ENCODE assay signal across 1 cellular context in the genomic region with DNA sequence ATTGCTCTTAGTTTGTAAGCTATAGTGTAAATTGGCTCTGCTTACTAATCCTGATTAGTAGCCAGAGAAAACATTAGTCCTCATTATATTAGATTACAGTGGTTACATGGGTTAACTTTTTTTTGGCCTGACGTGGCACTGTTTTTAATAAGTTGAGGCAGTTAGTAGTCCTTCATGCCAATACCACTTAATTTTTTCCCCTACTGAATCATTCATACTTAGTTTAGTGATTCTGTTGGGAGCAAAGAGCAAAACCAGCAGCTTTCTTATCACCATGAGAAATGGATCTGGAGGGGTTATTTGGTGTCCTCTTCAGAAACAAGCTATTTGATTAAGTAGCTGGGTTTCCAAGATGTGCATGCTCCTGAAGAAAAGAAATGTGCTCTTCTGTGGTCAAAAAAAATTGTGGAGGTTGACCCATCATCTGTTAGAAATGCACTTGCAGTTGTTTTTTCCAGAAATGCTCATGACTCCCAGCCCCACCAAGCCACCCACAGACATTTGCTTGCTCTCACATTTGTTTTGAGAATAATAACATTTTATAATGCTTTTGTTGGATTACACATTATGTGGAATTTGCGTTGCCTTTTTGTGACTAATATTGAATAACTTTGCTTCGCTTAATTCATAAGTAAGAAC.
TF ChIP-seq lines count a peak whose summit lies in the region.

No MANE protein-coding gene starts in this region.

TF ChIP-seq in SK-N-SH, 30 proteins besides CTCF, POLR2A, EP300 and RAD21 (continued from another document):
- TF ChIP-seq, protein P1, sequence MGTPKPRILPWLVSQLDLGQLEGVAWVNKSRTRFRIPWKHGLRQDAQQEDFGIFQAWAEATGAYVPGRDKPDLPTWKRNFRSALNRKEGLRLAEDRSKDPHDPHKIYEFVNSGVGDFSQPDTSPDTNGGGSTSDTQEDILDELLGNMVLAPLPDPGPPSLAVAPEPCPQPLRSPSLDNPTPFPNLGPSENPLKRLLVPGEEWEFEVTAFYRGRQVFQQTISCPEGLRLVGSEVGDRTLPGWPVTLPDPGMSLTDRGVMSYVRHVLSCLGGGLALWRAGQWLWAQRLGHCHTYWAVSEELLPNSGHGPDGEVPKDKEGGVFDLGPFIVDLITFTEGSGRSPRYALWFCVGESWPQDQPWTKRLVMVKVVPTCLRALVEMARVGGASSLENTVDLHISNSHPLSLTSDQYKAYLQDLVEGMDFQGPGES (IDR thresholded peaks at IDR 0.05; ENCODE audit: low read depth, low read length): no peak
- TF ChIP-seq NFIC (IDR thresholded peaks at IDR 0.05; ENCODE audit: borderline replicate concordance) (peak; percentile 69; the same call in 1 of the 2 replicates), GABPA (IDR thresholded peaks at IDR 0.05; ENCODE audit: low read depth) (no peak), FOSL2 (IDR thresholded peaks at IDR 0.05; ENCODE audit: borderline replicate concordance, low read depth) (peak; percentile 58; the same call in 1 of the 2 replicates), RXRA (IDR thresholded peaks at IDR 0.05; ENCODE audit: borderline replicate concordance, low read depth) (no peak; the same call in 1 of the 2 replicates), POLR2AphosphoS5 (IDR thresholded peaks at IDR 0.05; ENCODE audit: low read depth, low read length) (no peak), FOXM1 (IDR thresholded peaks at IDR 0.05; ENCODE audit: low read depth) (no peak; the same call in 1 of the 2 replicates), RFX5 (IDR thresholded peaks at IDR 0.05; ENCODE audit: low read length) (no peak), RCOR1 (IDR thresholded peaks at IDR 0.05; ENCODE audit: low read length) (no peak), TEAD4 (IDR thresholded peaks at IDR 0.05; ENCODE audit: borderline replicate concordance, insufficient read depth) (peak; percentile 69; the same call in 1 of the 2 replicates), MEF2A (IDR thresholded peaks at IDR 0.05; ENCODE audit: borderline replicate concordance, low read depth) (no peak), TCF12 (IDR thresholded peaks at IDR 0.05) (peak; percentile 83), GATA2 (CRISPR knock-in tag; IDR thresholded peaks at IDR 0.05) (no peak), NRF1 (IDR thresholded peaks at IDR 0.05; ENCODE audit: low read depth, low read length) (no peak), ELF1 (IDR thresholded peaks at IDR 0.05) (no peak), SMC3 (IDR thresholded peaks at IDR 0.05; ENCODE audit: low read depth, low read length) (no peak), MXI1 (IDR thresholded peaks at IDR 0.05; ENCODE audit: low read depth, low read length) (no peak), JUND (IDR thresholded peaks at IDR 0.05) (peak; percentile 53), YY1 (IDR thresholded peaks at IDR 0.05; ENCODE audit: low read depth) (no peak)
- TF ChIP-seq, protein P2, sequence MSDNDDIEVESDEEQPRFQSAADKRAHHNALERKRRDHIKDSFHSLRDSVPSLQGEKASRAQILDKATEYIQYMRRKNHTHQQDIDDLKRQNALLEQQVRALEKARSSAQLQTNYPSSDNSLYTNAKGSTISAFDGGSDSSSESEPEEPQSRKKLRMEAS (IDR thresholded peaks at IDR 0.05; ENCODE audit: low read depth): 0 out of 2 replicates have a peak, but pooled peaks have one; percentile 67
- TF ChIP-seq, protein P3, sequence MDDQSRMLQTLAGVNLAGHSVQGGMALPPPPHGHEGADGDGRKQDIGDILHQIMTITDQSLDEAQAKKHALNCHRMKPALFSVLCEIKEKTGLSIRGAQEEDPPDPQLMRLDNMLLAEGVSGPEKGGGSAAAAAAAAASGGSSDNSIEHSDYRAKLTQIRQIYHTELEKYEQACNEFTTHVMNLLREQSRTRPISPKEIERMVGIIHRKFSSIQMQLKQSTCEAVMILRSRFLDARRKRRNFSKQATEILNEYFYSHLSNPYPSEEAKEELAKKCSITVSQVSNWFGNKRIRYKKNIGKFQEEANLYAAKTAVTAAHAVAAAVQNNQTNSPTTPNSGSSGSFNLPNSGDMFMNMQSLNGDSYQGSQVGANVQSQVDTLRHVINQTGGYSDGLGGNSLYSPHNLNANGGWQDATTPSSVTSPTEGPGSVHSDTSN (IDR thresholded peaks at IDR 0.05): peak; percentile 89
- TF ChIP-seq, protein P4, sequence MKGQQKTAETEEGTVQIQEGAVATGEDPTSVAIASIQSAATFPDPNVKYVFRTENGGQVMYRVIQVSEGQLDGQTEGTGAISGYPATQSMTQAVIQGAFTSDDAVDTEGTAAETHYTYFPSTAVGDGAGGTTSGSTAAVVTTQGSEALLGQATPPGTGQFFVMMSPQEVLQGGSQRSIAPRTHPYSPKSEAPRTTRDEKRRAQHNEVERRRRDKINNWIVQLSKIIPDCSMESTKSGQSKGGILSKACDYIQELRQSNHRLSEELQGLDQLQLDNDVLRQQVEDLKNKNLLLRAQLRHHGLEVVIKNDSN (IDR thresholded peaks at IDR 0.05; ENCODE audit: borderline replicate concordance, low read depth): no peak
